21 cellular contexts compared by ENCODE assay signal in genomic region chr6:157278171-157278570, GRCh38.
"Had no signal": no experiment of that assay in that cellular context is flagged by ENCODE, and none has a peak within 500 bp of the region (broad histone marks: within the 10 kb centered on the region; RNA-seq: fewer than 3 reads in every experiment).

No MANE protein-coding gene starts in this region.

- DNase-seq: cerebellar nuclear complex; cortex of kidney; effector memory CD8-positive, alpha-beta T cell; gastrocnemius medialis; kidney; mesenchymal stem cell; midbrain; naive thymus-derived CD4-positive, alpha-beta T cell; sigmoid colon; stimulated activated CD4-positive, alpha-beta T cell treated with anti-CD3 and anti-CD28 coated beads, Interleukin-2, amount 100 ng/mL, for 24 hours; stimulated activated CD4-positive, alpha-beta T cell treated with anti-CD3 and anti-CD28 coated beads, Interleukin-4, amount 100 ng/mL, for 24 hours; stimulated activated naive CD4-positive, alpha-beta T cell treated with Interleukin-2 at 50 U/mL for 16 hours; stomach; thyroid gland; trophoblast cell had no signal

- H3K79me2 ChIP-seq: parathyroid adenoma had no signal

- H2AFZ ChIP-seq: parathyroid adenoma had no signal

- H3K36me3 Mint-ChIP-seq: naive thymus-derived CD4-positive, alpha-beta T cell had no signal

- H3K9me3 ChIP-seq: gastrocnemius medialis, neutrophil, prostate gland, right atrium auricular region, sigmoid colon, stomach, thyroid gland had no signal

- H3K4me1 ChIP-seq: parathyroid adenoma, prostate gland had no signal

- H3K4me3 ChIP-seq: gastrocnemius medialis, prostate gland, right atrium auricular region, sigmoid colon, stomach, thyroid gland had no signal

- H3K9ac ChIP-seq: parathyroid adenoma had no signal

- H3K27ac ChIP-seq: gastrocnemius medialis, neutrophil, parathyroid adenoma, prostate gland, right atrium auricular region, sigmoid colon, thyroid gland had no signal

- FAIRE-seq: kidney had no signal

- H3K27me3 ChIP-seq: gastrocnemius medialis, right atrium auricular region, sigmoid colon, stomach, thyroid gland had no signal

- H3K9me3 Mint-ChIP-seq: effector memory CD8-positive, alpha-beta T cell; naive thymus-derived CD4-positive, alpha-beta T cell; stimulated activated effector memory CD8-positive, alpha-beta T cell treated with anti-CD3 and anti-CD28 coated beads, Interleukin-12 subunit alpha, Interleukin-12 subunit beta, amount 100 ng/mL, for 72 hours had no signal

- H3K36me3 ChIP-seq: gastrocnemius medialis, neutrophil, prostate gland, right atrium auricular region, sigmoid colon, stomach, thyroid gland had no signal

- H3K27ac Mint-ChIP-seq: effector memory CD8-positive, alpha-beta T cell; stimulated activated effector memory CD8-positive, alpha-beta T cell treated with anti-CD3 and anti-CD28 coated beads, Interleukin-12 subunit alpha, Interleukin-12 subunit beta, amount 100 ng/mL, for 72 hours had no signal

- H3K4me3 Mint-ChIP-seq: effector memory CD8-positive, alpha-beta T cell; stimulated activated effector memory CD8-positive, alpha-beta T cell treated with anti-CD3 and anti-CD28 coated beads, Interleukin-12 subunit alpha, Interleukin-12 subunit beta, amount 100 ng/mL, for 72 hours had no signal

- ATAC-seq: effector memory CD8-positive, alpha-beta T cell; gastrocnemius medialis; left lobe of liver; naive thymus-derived CD4-positive, alpha-beta T cell; stimulated activated effector memory CD8-positive, alpha-beta T cell treated with anti-CD3 and anti-CD28 coated beads, Interleukin-12 subunit alpha, Interleukin-12 subunit beta, amount 100 ng/mL, for 72 hours had no signal

- H3K27me3 Mint-ChIP-seq: effector memory CD8-positive, alpha-beta T cell had no signal
